In the genomic region with DNA sequence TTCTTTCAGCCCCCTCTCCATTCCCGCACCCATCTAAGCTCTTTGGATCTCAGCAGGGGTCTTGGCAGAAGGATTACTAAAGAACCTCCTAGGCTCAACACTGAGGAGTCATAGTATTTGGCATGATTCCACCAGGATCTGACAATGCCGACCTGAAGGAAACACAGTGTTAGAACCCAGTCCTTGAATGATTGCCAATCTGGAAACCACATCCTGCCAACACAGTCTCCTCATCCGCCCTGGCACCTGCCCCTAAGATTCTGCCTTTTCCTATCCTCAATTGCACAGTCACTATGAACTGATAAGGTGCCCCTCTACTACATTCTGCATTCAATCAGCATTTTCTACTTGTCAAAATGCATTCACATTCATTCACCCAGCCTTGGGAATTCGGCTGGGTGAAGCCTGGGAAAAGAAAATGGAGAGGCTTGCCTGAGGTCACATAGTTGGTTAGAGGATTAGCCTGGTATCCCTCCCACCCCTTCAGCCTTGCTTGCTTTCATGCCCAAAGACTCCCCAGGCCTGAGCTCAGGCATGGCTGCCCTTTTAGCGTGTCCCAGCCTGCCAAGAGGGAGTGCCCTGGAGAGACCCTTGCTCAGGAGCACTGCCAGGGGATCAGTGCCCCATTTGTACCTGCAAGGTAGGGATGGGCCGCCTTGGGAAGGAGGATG, we compare ENCODE assay signal across 10 cellular contexts. TPM values are rescaled to one million over a fixed set of nuclear protein-coding genes. Genes with fewer than 3 reads are reported as not detected.
DNase-seq lines count a peak whose midpoint lies in the region; ATAC-seq and TF ChIP-seq lines count a peak whose summit lies in the region.
"Had no signal": no experiment of that assay in that cellular context is flagged by ENCODE, and none has a peak within 500 bp of the region (broad histone marks: within the 10 kb centered on the region; RNA-seq: fewer than 3 reads in every experiment).

No MANE protein-coding gene starts in this region.

- H3K27me3 ChIP-seq in Loucy (ENCODE audit: insufficient read depth, low read length, poor library complexity, severe bottlenecking) (no peaks in the 10 kb centered on the region), GM23338 (ENCODE audit: insufficient read depth) (no peaks in the 10 kb centered on the region), Caco-2 (replicated peaks; ENCODE audit: control insufficient read depth, insufficient read depth, low read length) (no peaks in the 10 kb centered on the region)
- H3K27me3 ChIP-seq: BE2C had no signal

- no peaks in the 10 kb centered on the region for H4K20me1 ChIP-seq in Loucy (ENCODE audit: insufficient read depth, low read length, poor library complexity, severe bottlenecking)
- H4K20me1 ChIP-seq in GM23338 (replicated peaks; ENCODE audit: insufficient read depth), result no peaks in the 10 kb centered on the region

- H3K4me2 ChIP-seq in Loucy (ENCODE audit: low read depth, low read length, poor library complexity, severe bottlenecking) (peak overlapping the region; percentile 59), GM23338 (no peak overlapping the region)

- H3K79me2 ChIP-seq in Loucy (ENCODE audit: insufficient read depth, low read length), result no peaks in the 10 kb centered on the region
- no peaks in the 10 kb centered on the region for H3K79me2 ChIP-seq in GM23338 (replicated peaks; ENCODE audit: insufficient read depth)

- H2AFZ ChIP-seq in Loucy (ENCODE audit: low read length) (no peak overlapping the region), GM23338 (no peak overlapping the region)

- TF ChIP-seq CTCF in Loucy (conservative IDR thresholded peaks at IDR 0.05; ENCODE audit: low read length) (no peak), GM23338 (conservative IDR thresholded peaks at IDR 0.05; ENCODE audit: low read depth in 2 of 2) (no peak), Caco-2 (IDR thresholded peaks at IDR 0.05; ENCODE audit: insufficient read depth in 1 of 2, low read depth in 1 of 2, low read length in 1 of 2, severe bottlenecking in 1 of 2, unreplicated experiment in 1 of 2) (no peak)

- no peaks in the 10 kb centered on the region for H3K9me2 ChIP-seq in Loucy (replicated peaks; ENCODE audit: low read depth, low read length)
- H3K9me2 ChIP-seq in GM23338 (ENCODE audit: insufficient read depth), result no peaks in the 10 kb centered on the region

- no peaks in the 10 kb centered on the region for H3K36me3 Mint-ChIP-seq in activated T-cell treated with anti-CD3 and anti-CD28 coated beads, Interleukin-2, amount 50 U/mL, for 4 hours (ENCODE audit: insufficient read depth)
- H3K36me3 Mint-ChIP-seq in GM23338 (ENCODE audit: low read depth) (no peaks in the 10 kb centered on the region), Caco-2 (ENCODE audit: insufficient read depth, unreplicated experiment) (no peaks in the 10 kb centered on the region)

- peaks cover 2% of the 10 kb centered on the region for H3K27me3 Mint-ChIP-seq in activated T-cell treated with anti-CD3 and anti-CD28 coated beads, Interleukin-2, amount 50 U/mL, for 4 hours (ENCODE audit: low read depth)
- peaks cover 5% of the 10 kb centered on the region for H3K27me3 Mint-ChIP-seq in GM23338 (ENCODE audit: insufficient read depth, low read depth, poor library complexity)
- H3K27me3 Mint-ChIP-seq in Caco-2 (ENCODE audit: insufficient read depth, unreplicated experiment), result no peaks in the 10 kb centered on the region

- ATAC-seq in activated T-cell treated with anti-CD3 and anti-CD28 coated beads, Interleukin-2, amount 50 U/mL, for 4 hours, result peak; percentile 28 to 34
- ATAC-seq in GM23338, result no peak

- peaks cover 18% of the 10 kb centered on the region for H3K4me1 Mint-ChIP-seq in activated T-cell treated with anti-CD3 and anti-CD28 coated beads, Interleukin-2, amount 50 U/mL, for 4 hours (ENCODE audit: low read depth)
- peaks cover 8% of the 10 kb centered on the region for H3K4me1 Mint-ChIP-seq in GM23338
- peaks cover 9% of the 10 kb centered on the region for H3K4me1 Mint-ChIP-seq in Caco-2 (ENCODE audit: low read depth, unreplicated experiment)

- H3F3A ChIP-seq in Loucy (ENCODE audit: low read depth), result no peaks in the 10 kb centered on the region
- no peaks in the 10 kb centered on the region for H3F3A ChIP-seq in GM23338 (replicated peaks; ENCODE audit: low read depth)

- H3K9ac ChIP-seq in Loucy (ENCODE audit: low read depth, low read length, poor library complexity, severe bottlenecking), result no peak overlapping the region

- H3K4me1 ChIP-seq in Loucy (ENCODE audit: insufficient read depth, low read length, poor library complexity, severe bottlenecking) (peaks cover 16% of the 10 kb centered on the region), GM23338 (ENCODE audit: insufficient read depth) (no peaks in the 10 kb centered on the region), Caco-2 (peaks cover 12% of the 10 kb centered on the region; the same call in 1 of the 2 replicates)
- H3K4me1 ChIP-seq: BE2C had no signal

- H3K27ac ChIP-seq in GM23338 (ENCODE audit: low read depth), result no peak overlapping the region

- no peak overlapping the region for H3K4me3 Mint-ChIP-seq in activated T-cell treated with anti-CD3 and anti-CD28 coated beads, Interleukin-2, amount 50 U/mL, for 4 hours
- no peak overlapping the region for H3K4me3 Mint-ChIP-seq in GM23338
- no peak overlapping the region for H3K4me3 Mint-ChIP-seq in Caco-2 (ENCODE audit: unreplicated experiment)

- no TSS peak for BruUV-seq in Caco-2 (replicated peaks; lab: Mats Ljungman, UMichigan)

- no peaks in the 10 kb centered on the region for H3K9me3 ChIP-seq in Loucy (ENCODE audit: insufficient read depth, low read depth, low read length)
- H3K9me3 ChIP-seq in Caco-2, result no peaks in the 10 kb centered on the region
- H3K9me3 ChIP-seq: BE2C had no signal

- CTCF ChIA-PET in Caco-2 (lab: Charles Lee), result no interaction called here

- H3K36me3 ChIP-seq in Loucy (ENCODE audit: insufficient read depth, low read length) (no peaks in the 10 kb centered on the region), GM23338 (ENCODE audit: insufficient read depth) (no peaks in the 10 kb centered on the region), Caco-2 (ENCODE audit: control insufficient read depth, insufficient read depth, low read length) (no peaks in the 10 kb centered on the region)
- H3K36me3 ChIP-seq: BE2C had no signal

- intact Hi-C loops in Caco-2 (cut with micrococcal nuclease; ENCODE audit: unreplicated experiment), result no loop called here

- H3K9me3 Mint-ChIP-seq in activated T-cell treated with anti-CD3 and anti-CD28 coated beads, Interleukin-2, amount 50 U/mL, for 4 hours, result no peaks in the 10 kb centered on the region
- H3K9me3 Mint-ChIP-seq in GM23338 (no peaks in the 10 kb centered on the region), Caco-2 (ENCODE audit: unreplicated experiment) (no peaks in the 10 kb centered on the region)

- H3K4me3 ChIP-seq in Loucy (ENCODE audit: low read length, poor library complexity, severe bottlenecking) (peak overlapping the region; percentile 12), GM23338 (no peak overlapping the region), Caco-2 (ENCODE audit: low read depth, low read length) (no peak overlapping the region)

- H3K27ac Mint-ChIP-seq in GM23338 (no peak overlapping the region), Caco-2 (ENCODE audit: unreplicated experiment) (no peak overlapping the region)

- no peak for DNase-seq in activated T-cell treated with anti-CD3 and anti-CD28 coated beads, Interleukin-2, amount 50 U/mL, for 4 hours
- DNase-seq in activated T-cell treated with anti-CD3 and anti-CD28 coated beads for 4 hours (no peak), amniotic epithelial cell (ENCODE audit: low read depth) (peak; percentile 80), pulmonary artery endothelial cell (ENCODE audit: low read depth, low spot score) (peak; percentile 64), SIG-M5 treated with dmso at 0.1 percent for 504 hours (lab: John Stamatoyannopoulos, UW; ENCODE audit: unreplicated experiment) (no peak), GM23338 (ENCODE audit: low spot score) (no peak), Caco-2 (no peak)
- DNase-seq: BE2C; NK-92 treated with Interleukin-12 subunit alpha and Interleukin-12 subunit beta, amount 100 ng/mL, for 24 hours had no signal

- POLR2A ChIA-PET in Caco-2 (lab: Charles Lee), result no interaction called here

RNA-seq across cellular contexts. Expression of a gene that starts 2.2 kb away (rescaled TPM):
- not detected for total RNA-seq in activated T-cell treated with anti-CD3 and anti-CD28 coated beads, Interleukin-2, amount 50 U/mL, for 4 hours
- total RNA-seq in pulmonary artery endothelial cell (not detected in 2 replicates), Caco-2 (2022) (2.9 and 3.6 TPM in 2 replicates)
- not detected in 2 replicates for total RNA-seq in GM23338 (2014; rRNA removed; shearing (Covaris generic))
- polyA plus RNA-seq in GM23338 (2016; fragmentation: Nextera tagmentation; extraction: Ambion mirVana), result not detected in 2 replicates

RNA-seq across cellular contexts. Expression of a gene that starts 14.8 kb away (rescaled TPM):
- total RNA-seq in activated T-cell treated with anti-CD3 and anti-CD28 coated beads, Interleukin-2, amount 50 U/mL, for 4 hours, result not detected
- total RNA-seq in pulmonary artery endothelial cell (not detected in 2 replicates), Caco-2 (2022) (not detected in 2 replicates)
- not detected in 2 replicates for total RNA-seq in GM23338 (2014; rRNA removed; shearing (Covaris generic))
- not detected in 2 replicates for polyA plus RNA-seq in GM23338 (2016; fragmentation: Nextera tagmentation; extraction: Ambion mirVana)

Comparison
In these comparisons a context has a peak if more than half of its experiments do, and no peak if none do; other contexts are left out.
1. DNase-seq: peak in amniotic epithelial cell (single experiment) and pulmonary artery endothelial cell (single experiment); none in activated T-cell treated with anti-CD3 and anti-CD28 coated beads, Interleukin-2, amount 50 U/mL, for 4 hours (single experiment), activated T-cell treated with anti-CD3 and anti-CD28 coated beads for 4 hours (single experiment), SIG-M5 treated with dmso at 0.1 percent for 504 hours (single experiment), GM23338 (single experiment) and Caco-2 (0 of 2).